In genomic region chr7:43668035-43668434, GRCh38 we compare ENCODE assay signal across 11 cellular contexts.
"Had no signal": no experiment of that assay in that cellular context is flagged by ENCODE, and none has a peak within 500 bp of the region (broad histone marks: within the 10 kb centered on the region; RNA-seq: fewer than 3 reads in every experiment).

No MANE protein-coding gene starts in this region.

- H3K27me3 ChIP-seq: dorsolateral prefrontal cortex, tibial nerve had no signal

- H3K4me3 Mint-ChIP-seq: natural killer cell had no signal

- ATAC-seq: mucosa of descending colon, natural killer cell had no signal

- H3K36me3 Mint-ChIP-seq: natural killer cell had no signal

- H3K4me1 ChIP-seq: tibial nerve had no signal

- H3K4me3 ChIP-seq: dorsolateral prefrontal cortex, lung, mucosa of descending colon, skin epidermis, tibial nerve had no signal

- H3K9me3 Mint-ChIP-seq: natural killer cell had no signal

- H3K36me3 ChIP-seq: tibial nerve had no signal

- H3K27ac ChIP-seq: dorsolateral prefrontal cortex, skin epidermis, tibial nerve had no signal

- DNase-seq: activated CD4-positive, alpha-beta T cell treated with anti-CD3 and anti-CD28 coated beads for 4 hours; activated effector memory CD4-positive, alpha-beta T cell treated with Interleukin-2 at 50 U/mL for 16 hours; activated T-cell treated with anti-CD3 and anti-CD28 coated beads for 4 hours; dorsolateral prefrontal cortex; hypothalamus; mucosa of descending colon; natural killer cell; posterior cingulate gyrus had no signal
